Comparison of ENCODE assay signal across 1 cellular context in the genomic region with DNA sequence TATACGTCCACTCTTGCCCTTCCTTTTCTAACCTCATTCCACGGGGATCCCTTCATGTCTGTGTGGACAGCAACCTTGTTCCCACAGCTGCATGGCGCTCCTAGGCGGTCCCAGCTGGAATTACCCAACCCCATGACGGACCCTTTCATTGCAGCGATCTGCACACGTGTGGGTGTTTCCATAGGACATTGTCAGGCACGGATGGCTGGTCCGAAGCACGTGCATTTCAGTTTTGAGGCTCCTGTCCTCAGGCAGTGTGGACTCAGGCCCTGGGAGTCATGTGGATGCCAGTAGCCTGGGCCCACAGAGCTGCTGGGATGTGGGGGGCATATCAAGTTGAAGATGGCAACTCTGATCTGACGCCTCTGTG.
TF ChIP-seq lines count a peak whose summit lies in the region.

No MANE protein-coding gene starts in this region.

TF ChIP-seq in HepG2, 621 proteins besides CTCF, POLR2A, EP300 and RAD21:
- TF ChIP-seq HNF4G (IDR thresholded peaks at IDR 0.05; ENCODE audit: borderline replicate concordance, low read depth, low read length) = no peak
- no peak for TF ChIP-seq HNF4G (CRISPR knock-in tag; IDR thresholded peaks at IDR 0.05; ENCODE audit: borderline replicate concordance, low read depth)
- TF ChIP-seq ZNF605 (CRISPR knock-in tag; IDR thresholded peaks at IDR 0.05) = peak; percentile 48; the same call in 1 of the 2 replicates
- TF ChIP-seq, protein P1, sequence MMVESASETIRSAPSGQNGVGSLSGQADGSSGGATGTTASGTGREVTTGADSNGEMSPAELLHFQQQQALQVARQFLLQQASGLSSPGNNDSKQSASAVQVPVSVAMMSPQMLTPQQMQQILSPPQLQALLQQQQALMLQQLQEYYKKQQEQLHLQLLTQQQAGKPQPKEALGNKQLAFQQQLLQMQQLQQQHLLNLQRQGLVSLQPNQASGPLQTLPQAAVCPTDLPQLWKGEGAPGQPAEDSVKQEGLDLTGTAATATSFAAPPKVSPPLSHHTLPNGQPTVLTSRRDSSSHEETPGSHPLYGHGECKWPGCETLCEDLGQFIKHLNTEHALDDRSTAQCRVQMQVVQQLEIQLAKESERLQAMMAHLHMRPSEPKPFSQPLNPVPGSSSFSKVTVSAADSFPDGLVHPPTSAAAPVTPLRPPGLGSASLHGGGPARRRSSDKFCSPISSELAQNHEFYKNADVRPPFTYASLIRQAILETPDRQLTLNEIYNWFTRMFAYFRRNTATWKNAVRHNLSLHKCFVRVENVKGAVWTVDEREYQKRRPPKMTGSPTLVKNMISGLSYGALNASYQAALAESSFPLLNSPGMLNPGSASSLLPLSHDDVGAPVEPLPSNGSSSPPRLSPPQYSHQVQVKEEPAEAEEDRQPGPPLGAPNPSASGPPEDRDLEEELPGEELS (CRISPR knock-in tag; IDR thresholded peaks at IDR 0.05) = no peak
- TF ChIP-seq, protein P2, sequence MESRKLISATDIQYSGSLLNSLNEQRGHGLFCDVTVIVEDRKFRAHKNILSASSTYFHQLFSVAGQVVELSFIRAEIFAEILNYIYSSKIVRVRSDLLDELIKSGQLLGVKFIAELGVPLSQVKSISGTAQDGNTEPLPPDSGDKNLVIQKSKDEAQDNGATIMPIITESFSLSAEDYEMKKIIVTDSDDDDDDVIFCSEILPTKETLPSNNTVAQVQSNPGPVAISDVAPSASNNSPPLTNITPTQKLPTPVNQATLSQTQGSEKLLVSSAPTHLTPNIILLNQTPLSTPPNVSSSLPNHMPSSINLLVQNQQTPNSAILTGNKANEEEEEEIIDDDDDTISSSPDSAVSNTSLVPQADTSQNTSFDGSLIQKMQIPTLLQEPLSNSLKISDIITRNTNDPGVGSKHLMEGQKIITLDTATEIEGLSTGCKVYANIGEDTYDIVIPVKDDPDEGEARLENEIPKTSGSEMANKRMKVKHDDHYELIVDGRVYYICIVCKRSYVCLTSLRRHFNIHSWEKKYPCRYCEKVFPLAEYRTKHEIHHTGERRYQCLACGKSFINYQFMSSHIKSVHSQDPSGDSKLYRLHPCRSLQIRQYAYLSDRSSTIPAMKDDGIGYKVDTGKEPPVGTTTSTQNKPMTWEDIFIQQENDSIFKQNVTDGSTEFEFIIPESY (CRISPR knock-in tag; IDR thresholded peaks at IDR 0.05) = peak; percentile 88
- TF ChIP-seq KLF9 (CRISPR knock-in tag; IDR thresholded peaks at IDR 0.05; ENCODE audit: low read depth) = no peak
- 0 out of 2 replicates have a peak, but pooled peaks have one; percentile 2 for TF ChIP-seq MYC (CRISPR knock-in tag; IDR thresholded peaks at IDR 0.05; ENCODE audit: borderline replicate concordance)
- TF ChIP-seq SALL1 (CRISPR knock-in tag; IDR thresholded peaks at IDR 0.05) = peak; percentile 43; the same call in 1 of the 2 replicates
- no peak for TF ChIP-seq NONO (IDR thresholded peaks at IDR 0.05)
- TF ChIP-seq NONO (CRISPR knock-in tag; conservative IDR thresholded peaks at IDR 0.05) = 0 out of 2 replicates have a peak, but pooled peaks have one; percentile 33
- peak; percentile 16; the same call in 1 of the 2 replicates for TF ChIP-seq MTA1 (CRISPR knock-in tag; IDR thresholded peaks at IDR 0.05; ENCODE audit: borderline replicate concordance)
- no peak for TF ChIP-seq FIP1L1 (IDR thresholded peaks at IDR 0.05; ENCODE audit: borderline replicate concordance, insufficient read depth, low read depth, low read length)
- peak; percentile 69; the same call in 1 of the 2 replicates for TF ChIP-seq ZBTB38 (CRISPR knock-in tag; IDR thresholded peaks at IDR 0.05)
TF ChIP-seq in HepG2: peak in this region for 7.
